In genomic region chr3:31010491-31010890, GRCh38 we compare ENCODE assay signal across 19 cellular contexts.
A peak's percentile ranks its signal among the peaks of the same experiment; 100 is the strongest.
DNase-seq lines count a peak whose midpoint lies in the region; ATAC-seq and TF ChIP-seq lines count a peak whose summit lies in the region.
"Had no signal": no experiment of that assay in that cellular context is flagged by ENCODE, and none has a peak within 500 bp of the region (broad histone marks: within the 10 kb centered on the region; RNA-seq: fewer than 3 reads in every experiment).

No MANE protein-coding gene starts in this region.

- H3K27ac Mint-ChIP-seq in HFFc6 = peak overlapping the region; percentile 60
- H3K27ac Mint-ChIP-seq: activated T-helper 1 cell treated with anti-CD3 and anti-CD28 coated beads, Interleukin-12 subunit alpha, Interleukin-12 subunit beta, Interleukin-2, Interleukin-4 antibody, amounts not matched to agents 30 ng/mL and 10 ng/mL and 1 ng/mL, durations not matched to agents 14 hours and 24 hours and 36 hours had no signal

- H3K9me3 ChIP-seq in adipocyte (ENCODE audit: control insufficient read depth, low read length) (peaks cover 9% of the 10 kb centered on the region), smooth muscle cell (replicated peaks; ENCODE audit: low read depth) (no peaks in the 10 kb centered on the region)
- H3K9me3 ChIP-seq: ovary, thoracic aorta had no signal

- peak; percentile 34 for DNase-seq in HFFc6
- DNase-seq in adipocyte (ENCODE audit: low read depth) = peak; percentile 33
- peak; percentile 84 for DNase-seq in fibroblast of mammary gland (ENCODE audit: low read depth)
- DNase-seq in smooth muscle cell (lab: John Stamatoyannopoulos, UW; ENCODE audit: unreplicated experiment) = no peak
- DNase-seq in NCI-H146 (lab: John Stamatoyannopoulos, UW) = no peak
- no peak for DNase-seq in COR-L47 (lab: John Stamatoyannopoulos, UW)
- DNase-seq: activated CD8-positive, alpha-beta memory T cell treated with anti-CD3 and anti-CD28 coated beads for 24 hours; C1 segment of cervical spinal cord; DND-41; KG1; NCI-H1436 treated with DMSO at 0.1 percent for 48 hours; ovary; stimulated activated CD4-positive, alpha-beta T cell treated with anti-CD3 and anti-CD28 coated beads, Interleukin-4, amount 100 ng/mL, for 24 hours; stimulated activated CD8-positive, alpha-beta memory T cell treated with anti-CD3 and anti-CD28 coated beads, Interleukin-4, amount 100 ng/mL, for 48 hours had no signal

- H3K9ac ChIP-seq in adipocyte (ENCODE audit: low read length) (no peak overlapping the region), smooth muscle cell (ENCODE audit: low read depth) (no peak overlapping the region)

- ATAC-seq in HG02884 (IDR thresholded peaks at IDR 0.05; ENCODE audit: unreplicated experiment) = no peak
- ATAC-seq: left lobe of liver had no signal

- TF ChIP-seq CTCF in HFFc6 (IDR thresholded peaks at IDR 0.05) (no peak), fibroblast of mammary gland (conservative IDR thresholded peaks at IDR 0.05; ENCODE audit: control insufficient read depth, insufficient read depth, low read depth, low read length) (no peak), smooth muscle cell (IDR thresholded peaks at IDR 0.05; ENCODE audit: borderline replicate concordance, insufficient read depth, poor library complexity, severe bottlenecking) (no peak)

- H3K79me2 ChIP-seq in smooth muscle cell (ENCODE audit: low read depth) = no peaks in the 10 kb centered on the region

- 74% methylated on average over 2 of the region's 2 CpGs for WGBS in smooth muscle cell (ENCODE audit: low lambda C conversion rate)

- H3K27me3 ChIP-seq in adipocyte (replicated peaks; ENCODE audit: control insufficient read depth, insufficient read depth, low read length) (no peaks in the 10 kb centered on the region), smooth muscle cell (ENCODE audit: low read depth) (no peaks in the 10 kb centered on the region)
- H3K27me3 ChIP-seq: ovary had no signal

- no peaks in the 10 kb centered on the region for H3F3A ChIP-seq in smooth muscle cell (ENCODE audit: low read depth)

- H3K4me3 ChIP-seq in adipocyte (ENCODE audit: low read length) (no peak overlapping the region), fibroblast of mammary gland (ENCODE audit: control insufficient read depth, low read depth, low read length) (no peak overlapping the region), smooth muscle cell (no peak overlapping the region)
- H3K4me3 ChIP-seq: coronary artery, ovary, thoracic aorta had no signal

- H3K36me3 ChIP-seq in adipocyte (ENCODE audit: control insufficient read depth, insufficient read depth, low read length, severe bottlenecking) = no peaks in the 10 kb centered on the region
- H3K36me3 ChIP-seq in smooth muscle cell (ENCODE audit: low read depth) = no peaks in the 10 kb centered on the region
- H3K36me3 ChIP-seq: ovary, thoracic aorta had no signal

- no peak overlapping the region for H2AFZ ChIP-seq in smooth muscle cell (ENCODE audit: low read depth)

- H3K4me3 Mint-ChIP-seq in HFFc6 = no peak overlapping the region
- H3K4me3 Mint-ChIP-seq: activated T-helper 1 cell treated with anti-CD3 and anti-CD28 coated beads, Interleukin-12 subunit alpha, Interleukin-12 subunit beta, Interleukin-2, Interleukin-4 antibody, amounts not matched to agents 30 ng/mL and 10 ng/mL and 1 ng/mL, durations not matched to agents 14 hours and 24 hours and 36 hours had no signal

- peak overlapping the region; percentile 78 for H3K27ac ChIP-seq in smooth muscle cell (ENCODE audit: low read depth)
- H3K27ac ChIP-seq: ovary, thoracic aorta had no signal

- H3K36me3 Mint-ChIP-seq in HFFc6 (ENCODE audit: low read depth) = peaks cover 18% of the 10 kb centered on the region; the same call in 1 of the 2 replicates

- H4K20me1 ChIP-seq in smooth muscle cell (ENCODE audit: low read depth) = no peaks in the 10 kb centered on the region

- peaks cover 5% of the 10 kb centered on the region for H3K9me3 Mint-ChIP-seq in HFFc6

- peaks cover 77% of the 10 kb centered on the region for H3K4me1 Mint-ChIP-seq in HFFc6 (ENCODE audit: low read depth)

- no peak overlapping the region for H3K4me2 ChIP-seq in smooth muscle cell

- no peaks in the 10 kb centered on the region; the same call in 1 of the 2 replicates for H3K27me3 Mint-ChIP-seq in HFFc6 (ENCODE audit: insufficient read depth)

- H3K4me1 ChIP-seq in adipocyte (ENCODE audit: control insufficient read depth, insufficient read depth, low read length) (no peaks in the 10 kb centered on the region), smooth muscle cell (ENCODE audit: low read depth) (peaks cover 13% of the 10 kb centered on the region)

Comparison
In these comparisons a context has a peak if more than half of its experiments do, and no peak if none do; other contexts are left out.
1. DNase-seq: peak in HFFc6 (single experiment), adipocyte (single experiment) and fibroblast of mammary gland (single experiment); none in smooth muscle cell (single experiment), NCI-H146 (single experiment) and COR-L47 (single experiment).